In genomic region chr7:47484923-47485639, GRCh38 we compare ENCODE assay signal across 15 cellular contexts.
DNase-seq lines count a peak whose midpoint lies in the region; ATAC-seq, FAIRE-seq and TF ChIP-seq lines count a peak whose summit lies in the region.
"Had no signal": no experiment of that assay in that cellular context is flagged by ENCODE, and none has a peak within 500 bp of the region (broad histone marks: within the 10 kb centered on the region; RNA-seq: fewer than 3 reads in every experiment).

No MANE protein-coding gene starts in this region.

- no peak overlapping the region for H2BK120ac ChIP-seq in trophoblast cell (ENCODE audit: insufficient read depth, low read length, poor library complexity)

- H3K9me3 ChIP-seq in A549 (no peaks in the 10 kb centered on the region), trophoblast cell (ENCODE audit: insufficient read depth, low read depth, low read length) (peaks cover 6% of the 10 kb centered on the region)
- H3K9me3 ChIP-seq: esophagus muscularis mucosa, Peyer's patch, uterus had no signal

- TF ChIP-seq EP300 in A549 (IDR thresholded peaks at IDR 0.05): no peak

- H4K8ac ChIP-seq in trophoblast cell (ENCODE audit: low read depth, low read length): no peak overlapping the region

- FAIRE-seq in A549 (lab: Jason Lieb, UNC): no peak

- H3K36me3 ChIP-seq in trophoblast cell (ENCODE audit: control insufficient read depth in 1 of 2, insufficient read depth in 2 of 2, low read length in 2 of 2): peaks cover 29 to 31% of the 10 kb centered on the region in 2 experiments
- H3K36me3 ChIP-seq: esophagus muscularis mucosa, Peyer's patch, uterus had no signal

- no peak overlapping the region for H2AFZ ChIP-seq in trophoblast cell (ENCODE audit: insufficient read depth, low read length, poor library complexity)

- ATAC-seq in A549 (peak in 1 of 2 experiments; percentile 5; a peak in 3 of 6 replicates), left ventricle myocardium superior (peak; percentile 56), GM19035 (IDR thresholded peaks at IDR 0.05; ENCODE audit: unreplicated experiment) (no peak), GM18867 (IDR thresholded peaks at IDR 0.05; ENCODE audit: unreplicated experiment) (no peak), GM21390 (IDR thresholded peaks at IDR 0.05; ENCODE audit: unreplicated experiment) (no peak)
- no peak for ATAC-seq in activated CD4-positive, alpha-beta T cell treated with anti-CD3 and anti-CD28 coated beads for 36 hours

- H2BK5ac ChIP-seq in trophoblast cell (ENCODE audit: low read depth, low read length, poor library complexity): peak overlapping the region; percentile 1

- H4K12ac ChIP-seq in trophoblast cell (ENCODE audit: low read depth, low read length): no peak overlapping the region

- no peaks in the 10 kb centered on the region for H3K36me3 Mint-ChIP-seq in activated CD4-positive, alpha-beta T cell treated with anti-CD3 and anti-CD28 coated beads for 36 hours (ENCODE audit: low read depth)

- H2BK12ac ChIP-seq in trophoblast cell (ENCODE audit: low read length): no peak overlapping the region

- intact Hi-C loops in left ventricle myocardium superior (cut with micrococcal nuclease): no loop called here
- intact Hi-C loops in activated CD4-positive, alpha-beta T cell treated with anti-CD3 and anti-CD28 coated beads for 36 hours (cut with DNase I, micrococcal nuclease): loop anchor here in 1 of 2 experiments (5.0 kb wide), 1 partner anchor 193 kb away; no protein-coding TSS in a partner anchor

- peak overlapping the region; percentile 10 for H3K14ac ChIP-seq in trophoblast cell (ENCODE audit: low read length)

- peak overlapping the region; percentile 31 for H4K91ac ChIP-seq in trophoblast cell (ENCODE audit: low read depth, low read length)

- 89% methylated on average over 17 of the region's 17 CpGs for WGBS in A549 (ENCODE audit: missing lambda C conversion rate)
- WGBS in trophoblast cell (ENCODE audit: extremely low coverage, insufficient coverage, insufficient read length): no CpG with 5 or more reads among the region's 17 CpGs

- peaks cover 1% of the 10 kb centered on the region for H3K9me3 Mint-ChIP-seq in activated CD4-positive, alpha-beta T cell treated with anti-CD3 and anti-CD28 coated beads for 36 hours (ENCODE audit: low read depth)
- H3K9me3 Mint-ChIP-seq: activated naive CD4-positive, alpha-beta T cell treated with anti-CD3 and anti-CD28 coated beads for 36 hours had no signal

- no peak overlapping the region for H3K4me3 Mint-ChIP-seq in activated CD4-positive, alpha-beta T cell treated with anti-CD3 and anti-CD28 coated beads for 36 hours
- H3K4me3 Mint-ChIP-seq: activated naive CD4-positive, alpha-beta T cell treated with anti-CD3 and anti-CD28 coated beads for 36 hours had no signal

- H3K4me3 ChIP-seq in A549 (no peak overlapping the region), trophoblast cell (ENCODE audit: low read depth, low read length) (no peak overlapping the region)
- H3K4me3 ChIP-seq: esophagus muscularis mucosa, Peyer's patch, uterus had no signal

- peak overlapping the region; percentile 40 for H3K4ac ChIP-seq in trophoblast cell (ENCODE audit: low read depth, low read length)

- H3K27ac Mint-ChIP-seq in activated CD4-positive, alpha-beta T cell treated with anti-CD3 and anti-CD28 coated beads for 36 hours: no peak overlapping the region
- H3K27ac Mint-ChIP-seq: activated naive CD4-positive, alpha-beta T cell treated with anti-CD3 and anti-CD28 coated beads for 36 hours had no signal

- H3K27me3 ChIP-seq in trophoblast cell (ENCODE audit: insufficient read depth, low read length): no peaks in the 10 kb centered on the region
- H3K27me3 ChIP-seq: esophagus muscularis mucosa, Peyer's patch, uterus had no signal

- peak overlapping the region; percentile 58 for H3K18ac ChIP-seq in trophoblast cell (ENCODE audit: low read length)

- H3K4me1 ChIP-seq in A549: peaks cover 98% of the 10 kb centered on the region
- H3K4me1 ChIP-seq in trophoblast cell (ENCODE audit: control insufficient read depth in 1 of 2, insufficient read depth in 2 of 2, low read length in 2 of 2): peaks cover 53 to 75% of the 10 kb centered on the region in 2 experiments
- H3K4me1 ChIP-seq: uterus had no signal

- CTCF ChIA-PET in A549 (lab: Yijun Ruan, JAX): interaction anchor here (0.9 to 1.6 kb wide), 5 partner anchors 18 to 334 kb away, joined by 3 to 4 read pairs (median 3); no protein-coding TSS in a partner anchor
- CTCF ChIA-PET in activated CD4-positive, alpha-beta T cell treated with anti-CD3 and anti-CD28 coated beads for 36 hours (lab: Charles Lee): no interaction called here

- no peak for TF ChIP-seq POLR2A in A549 (IDR thresholded peaks at IDR 0.05; ENCODE audit: low read length)

- H3K9ac ChIP-seq in trophoblast cell (ENCODE audit: low read length): no peak overlapping the region

- H2AK5ac ChIP-seq in trophoblast cell (ENCODE audit: low read length): no peak overlapping the region

- H3K27me3 Mint-ChIP-seq in activated CD4-positive, alpha-beta T cell treated with anti-CD3 and anti-CD28 coated beads for 36 hours: no peaks in the 10 kb centered on the region

- POLR2A ChIA-PET in A549 (lab: Yijun Ruan, JAX): no interaction called here
- POLR2A ChIA-PET in activated CD4-positive, alpha-beta T cell treated with anti-CD3 and anti-CD28 coated beads for 36 hours (lab: Charles Lee): no interaction called here

- no peak overlapping the region for H3K23ac ChIP-seq in trophoblast cell (ENCODE audit: low read length)

- peak overlapping the region in 1 of 2 experiments; percentile 40; a peak in 3 of 6 replicates for H3K27ac ChIP-seq in A549
- no peak overlapping the region for H3K27ac ChIP-seq in trophoblast cell (ENCODE audit: low read depth, low read length)

- no peak for TF ChIP-seq CTCF in A549 (IDR thresholded peaks at IDR 0.05)

- H3K4me2 ChIP-seq in A549 (peak overlapping the region; percentile 18; the same call in 2 of the 3 replicates), trophoblast cell (ENCODE audit: low read length) (no peak overlapping the region)

- H3K4me1 Mint-ChIP-seq in activated CD4-positive, alpha-beta T cell treated with anti-CD3 and anti-CD28 coated beads for 36 hours: peaks cover 15% of the 10 kb centered on the region

- no peak for TF ChIP-seq RAD21 in A549 (conservative IDR thresholded peaks at IDR 0.05 in 1 of 2, IDR thresholded peaks at IDR 0.05 in 1 of 2)

- DNase-seq in A549 (ENCODE audit: low read depth in 1 of 2, low spot score in 1 of 2) (no peak), NCI-H345 treated with DMSO at 0.1 percent for 48 hours (lab: John Stamatoyannopoulos, UW; ENCODE audit: unreplicated experiment) (peak; percentile 35), left ventricle myocardium superior (peak; percentile 54), trophoblast cell (no peak)
- no peak for DNase-seq in activated CD4-positive, alpha-beta T cell treated with anti-CD3 and anti-CD28 coated beads for 36 hours
- DNase-seq: activated CD8-positive, alpha-beta memory T cell treated with anti-CD3 and anti-CD28 coated beads for 24 hours; activated naive CD4-positive, alpha-beta T cell treated with anti-CD3 and anti-CD28 coated beads for 36 hours; KG1; NCI-H2029 treated with DMSO at 0.1 percent for 48 hours; uterus had no signal

- peaks cover 25% of the 10 kb centered on the region for H3K79me2 ChIP-seq in trophoblast cell (ENCODE audit: control insufficient read depth, insufficient read depth, low read length, poor library complexity)

- peaks cover 56% of the 10 kb centered on the region for H3K79me1 ChIP-seq in trophoblast cell (ENCODE audit: low read length)

TF ChIP-seq in A549, 52 proteins besides CTCF, POLR2A, EP300 and RAD21:
- TF ChIP-seq HMGXB4 (CRISPR knock-in tag; IDR thresholded peaks at IDR 0.05; ENCODE audit: borderline replicate concordance) (no peak), KDM5A (IDR thresholded peaks at IDR 0.05) (no peak), FOXS1 (CRISPR knock-in tag; IDR thresholded peaks at IDR 0.05) (no peak), MAFK (IDR thresholded peaks at IDR 0.05; ENCODE audit: partially characterized antibody) (no peak), CBX2 (IDR thresholded peaks at IDR 0.05; ENCODE audit: borderline replicate concordance, low read depth) (no peak)

Comparison
In these comparisons a context has a peak if more than half of its experiments do, and no peak if none do; other contexts are left out.
1. DNase-seq: peak in NCI-H345 treated with DMSO at 0.1 percent for 48 hours (single experiment) and left ventricle myocardium superior (single experiment); none in A549 (0 of 2), trophoblast cell (0 of 2) and activated CD4-positive, alpha-beta T cell treated with anti-CD3 and anti-CD28 coated beads for 36 hours (single experiment).